13 cellular contexts compared by ENCODE assay signal in the genomic region with DNA sequence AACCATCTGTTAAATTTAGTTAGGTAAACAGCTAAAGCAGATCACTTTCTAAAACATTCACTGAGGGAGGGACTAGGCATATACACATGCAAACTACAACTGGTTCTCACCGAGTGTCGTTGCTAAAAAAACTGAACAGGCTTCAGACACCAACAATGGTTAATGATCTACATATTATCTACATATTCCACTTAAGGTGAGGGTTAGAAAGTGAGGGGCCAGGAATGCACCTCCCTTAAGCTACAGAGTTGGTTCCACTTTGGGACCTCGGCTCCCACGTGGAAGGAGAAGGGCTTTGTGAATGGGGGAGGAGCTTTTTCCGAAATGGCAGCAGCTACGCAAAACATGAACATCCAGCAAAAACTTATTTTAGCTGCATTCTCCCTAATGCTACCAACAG. TPM values are rescaled to one million over a fixed set of nuclear protein-coding genes. Genes with fewer than 3 reads are reported as not detected.
DNase-seq lines count a peak whose midpoint lies in the region; ATAC-seq, FAIRE-seq and TF ChIP-seq lines count a peak whose summit lies in the region.
"Had no signal": no experiment of that assay in that cellular context is flagged by ENCODE, and none has a peak within 500 bp of the region (broad histone marks: within the 10 kb centered on the region; RNA-seq: fewer than 3 reads in every experiment).

No MANE protein-coding gene starts in this region.

- peaks cover 21% of the 10 kb centered on the region for H3F3A ChIP-seq in GM23248 (ENCODE audit: insufficient read depth)

- peak overlapping the region; percentile 9 for H3K4me2 ChIP-seq in GM23248 (ENCODE audit: unreplicated experiment)

- no peak overlapping the region for H3K27ac Mint-ChIP-seq in activated T-helper 2 cell treated with anti-CD3 and anti-CD28 coated beads, Interferon-gamma antibody, Interleukin-2, Interleukin-4, amounts not matched to agents 10 μg/mL and 5 μg/mL and 100 μg/mL, durations not matched to agents 14 hours and 24 hours and 36 hours
- H3K27ac Mint-ChIP-seq in stimulated activated naive CD8-positive, alpha-beta T cell treated with anti-CD3 and anti-CD28 coated beads, Interleukin-15, amount 100 ng/mL, for 72 hours: no peak overlapping the region
- H3K27ac Mint-ChIP-seq: naive thymus-derived CD4-positive, alpha-beta T cell had no signal

- H3K27me3 Mint-ChIP-seq in activated T-helper 2 cell treated with anti-CD3 and anti-CD28 coated beads, Interferon-gamma antibody, Interleukin-2, Interleukin-4, amounts not matched to agents 10 μg/mL and 5 μg/mL and 100 μg/mL, durations not matched to agents 14 hours and 24 hours and 36 hours (ENCODE audit: low read depth): peaks cover 68% of the 10 kb centered on the region
- H3K27me3 Mint-ChIP-seq in stimulated activated naive CD8-positive, alpha-beta T cell treated with anti-CD3 and anti-CD28 coated beads, Interleukin-15, amount 100 ng/mL, for 72 hours: peaks cover 78% of the 10 kb centered on the region

- 82 to 85% methylated on average over 6 of the region's 6 CpGs for WGBS in GM23248 (ENCODE audit: low coverage in 1 of 2, low lambda C conversion rate in 2 of 2, missing lambda C conversion rate in 2 of 2), 2 experiments
- WGBS in body of pancreas, 2 donors: 1 to 2% methylated on average over 6 of the region's 6 CpGs
- 4 to 20% methylated on average over 6 of the region's 6 CpGs for WGBS in sigmoid colon, 2 donors

- no peaks in the 10 kb centered on the region for H3K9me3 Mint-ChIP-seq in activated T-helper 2 cell treated with anti-CD3 and anti-CD28 coated beads, Interferon-gamma antibody, Interleukin-2, Interleukin-4, amounts not matched to agents 10 μg/mL and 5 μg/mL and 100 μg/mL, durations not matched to agents 14 hours and 24 hours and 36 hours
- no peaks in the 10 kb centered on the region for H3K9me3 Mint-ChIP-seq in stimulated activated naive CD8-positive, alpha-beta T cell treated with anti-CD3 and anti-CD28 coated beads, Interleukin-15, amount 100 ng/mL, for 72 hours

- no peaks in the 10 kb centered on the region for H3K9me2 ChIP-seq in GM23248 (ENCODE audit: insufficient read depth)

- in situ Hi-C loops in GM23248 (cut with MboI): no loop called here

- no peak for TF ChIP-seq EP300 in sigmoid colon (IDR thresholded peaks at IDR 0.05)

- no peaks in the 10 kb centered on the region for H3K36me3 Mint-ChIP-seq in activated T-helper 2 cell treated with anti-CD3 and anti-CD28 coated beads, Interferon-gamma antibody, Interleukin-2, Interleukin-4, amounts not matched to agents 10 μg/mL and 5 μg/mL and 100 μg/mL, durations not matched to agents 14 hours and 24 hours and 36 hours (ENCODE audit: low read depth)

- DNase-seq in GM23248 (no peak), body of pancreas (no peak), sigmoid colon (peak; percentile 19), RCC 7860 (ENCODE audit: low spot score) (no peak)
- DNase-seq in activated T-helper 2 cell treated with anti-CD3 and anti-CD28 coated beads, Interferon-gamma antibody, Interleukin-2, Interleukin-4, amounts not matched to agents 10 μg/mL and 5 μg/mL and 100 μg/mL, durations not matched to agents 14 hours and 24 hours and 36 hours (ENCODE audit: low spot score): no peak
- no peak for DNase-seq in stimulated activated naive CD8-positive, alpha-beta T cell treated with anti-CD3 and anti-CD28 coated beads, Interleukin-15, amount 100 ng/mL, for 72 hours
- DNase-seq: naive thymus-derived CD4-positive, alpha-beta T cell; NCI-H1436; SHP77 treated with DMSO at 0.1 percent for 48 hours had no signal

- no peak for TF ChIP-seq POLR2A in body of pancreas (IDR thresholded peaks at IDR 0.05)
- TF ChIP-seq POLR2A in sigmoid colon (IDR thresholded peaks at IDR 0.05): no peak

- H3K27ac ChIP-seq in GM23248 (peak overlapping the region; percentile 56; the same call in 1 of the 2 replicates), body of pancreas (peak overlapping the region; percentile 37 to 100 (median 98)), sigmoid colon (peak overlapping the region; percentile 97 to 99 (median 98))

- peaks cover 92% of the 10 kb centered on the region for H3K79me2 ChIP-seq in GM23248 (ENCODE audit: insufficient read depth)

- no peak for FAIRE-seq in RCC 7860 (lab: Jason Lieb, UNC)
- FAIRE-seq: G401.6, GM19239 had no signal

- peaks cover 3% of the 10 kb centered on the region for H3K4me1 Mint-ChIP-seq in activated T-helper 2 cell treated with anti-CD3 and anti-CD28 coated beads, Interferon-gamma antibody, Interleukin-2, Interleukin-4, amounts not matched to agents 10 μg/mL and 5 μg/mL and 100 μg/mL, durations not matched to agents 14 hours and 24 hours and 36 hours (ENCODE audit: low read depth)
- H3K4me1 Mint-ChIP-seq in stimulated activated naive CD8-positive, alpha-beta T cell treated with anti-CD3 and anti-CD28 coated beads, Interleukin-15, amount 100 ng/mL, for 72 hours: no peaks in the 10 kb centered on the region

- peak overlapping the region; percentile 35; the same call in 1 of the 2 replicates for H3K9ac ChIP-seq in GM23248

- H4K20me1 ChIP-seq in GM23248 (ENCODE audit: insufficient read depth): 0 out of 2 replicates have a peak, but pooled peaks cover 8% of the 10 kb centered on the region

- H3K4me3 ChIP-seq in GM23248 (no peak overlapping the region), body of pancreas (no peak overlapping the region), iPS-18c (ENCODE audit: insufficient read depth, low read depth, low read length) (peak overlapping the region; percentile 29; the same call in 1 of the 2 replicates), sigmoid colon (peak overlapping the region in 2 of 4 donors; percentile 13 to 14)

- H3K4me1 ChIP-seq in GM23248 (ENCODE audit: insufficient read depth): peaks cover 53% of the 10 kb centered on the region
- peaks cover 82% of the 10 kb centered on the region for H3K4me1 ChIP-seq in body of pancreas
- peaks cover 0 to 84% (median 80%) of the 10 kb centered on the region in 4 donors for H3K4me1 ChIP-seq in sigmoid colon

- no peaks in the 10 kb centered on the region; the same call in 1 of the 2 replicates for H3K36me3 ChIP-seq in GM23248 (ENCODE audit: low read depth)
- H3K36me3 ChIP-seq in body of pancreas (replicated peaks in 1 of 2; ENCODE audit: insufficient read depth in 1 of 2, low read depth in 2 of 2): no peaks in the 10 kb centered on the region
- no peaks in the 10 kb centered on the region for H3K36me3 ChIP-seq in sigmoid colon

- H2AFZ ChIP-seq in GM23248: no peak overlapping the region

- H3K4me3 Mint-ChIP-seq in activated T-helper 2 cell treated with anti-CD3 and anti-CD28 coated beads, Interferon-gamma antibody, Interleukin-2, Interleukin-4, amounts not matched to agents 10 μg/mL and 5 μg/mL and 100 μg/mL, durations not matched to agents 14 hours and 24 hours and 36 hours (ENCODE audit: low read depth): no peak overlapping the region
- H3K4me3 Mint-ChIP-seq in stimulated activated naive CD8-positive, alpha-beta T cell treated with anti-CD3 and anti-CD28 coated beads, Interleukin-15, amount 100 ng/mL, for 72 hours: no peak overlapping the region

- H3K9me3 ChIP-seq in GM23248 (ENCODE audit: low read depth) (no peaks in the 10 kb centered on the region), body of pancreas (no peaks in the 10 kb centered on the region), iPS-18c (ENCODE audit: control insufficient read depth, insufficient read depth, low read length) (no peaks in the 10 kb centered on the region), sigmoid colon (no peaks in the 10 kb centered on the region)

- intact Hi-C loops in body of pancreas (cut with DNase I): no loop called here
- intact Hi-C loops in sigmoid colon (cut with DNase I): loop anchor here (10.0 kb wide), 1 partner anchor 670 kb away; a partner anchor contains a TSS
- intact Hi-C loops in activated T-helper 2 cell treated with anti-CD3 and anti-CD28 coated beads, Interferon-gamma antibody, Interleukin-2, Interleukin-4, amounts not matched to agents 10 μg/mL and 5 μg/mL and 100 μg/mL, durations not matched to agents 14 hours and 24 hours and 36 hours (cut with micrococcal nuclease): no loop called here

- no peak for ATAC-seq in body of pancreas
- no peak for ATAC-seq in stimulated activated naive CD8-positive, alpha-beta T cell treated with anti-CD3 and anti-CD28 coated beads, Interleukin-15, amount 100 ng/mL, for 72 hours
- ATAC-seq in GM19324 (IDR thresholded peaks at IDR 0.05; ENCODE audit: low FRiP score, unreplicated experiment): no peak
- ATAC-seq: naive thymus-derived CD4-positive, alpha-beta T cell had no signal

- H3K27me3 ChIP-seq in GM23248 (replicated peaks; ENCODE audit: insufficient read depth) (no peaks in the 10 kb centered on the region), body of pancreas (no peaks in the 10 kb centered on the region), sigmoid colon (no peaks in the 10 kb centered on the region)

- TF ChIP-seq CTCF in body of pancreas (IDR thresholded peaks at IDR 0.05) (no peak), sigmoid colon (IDR thresholded peaks at IDR 0.05) (no peak)

RNA-seq across cellular contexts. Expression of a gene that starts 5.8 kb away (rescaled TPM):
- 59.3 and 65.5 TPM in 2 replicates for total RNA-seq in GM23248 (2014; rRNA removed; shearing (Covaris generic))
- polyA plus RNA-seq in GM23248 (2016; fragmentation: Nextera tagmentation; extraction: Ambion mirVana) (52.0 and 54.5 TPM in 2 replicates), sigmoid colon (10 to 100 TPM; 49.9 to 62.4 (median 52.0) TPM)
- total RNA-seq in body of pancreas (10 to 100 TPM; 32.0 to 49.0 TPM), sigmoid colon (10 to 100 TPM; 31.2 to 57.1 (median 47.5) TPM)
- total RNA-seq in activated T-helper 2 cell treated with anti-CD3 and anti-CD28 coated beads, Interferon-gamma antibody, Interleukin-2, Interleukin-4, amounts not matched to agents 10 μg/mL and 5 μg/mL and 100 μg/mL, durations not matched to agents 14 hours and 24 hours and 36 hours: 0.41 and 0.48 TPM in 2 replicates

Comparison
In these comparisons a context has a peak if more than half of its experiments do, and no peak if none do; other contexts are left out.
1. RNA of a gene that starts 5.8 kb away (total RNA-seq): 59.3 to 65.5 TPM in GM23248, 31.2 to 57.1 TPM in sigmoid colon and 32.0 to 49.0 TPM in body of pancreas; 0.41 to 0.48 TPM in activated T-helper 2 cell treated with anti-CD3 and anti-CD28 coated beads, Interferon-gamma antibody, Interleukin-2, Interleukin-4, amounts not matched to agents 10 μg/mL and 5 μg/mL and 100 μg/mL, durations not matched to agents 14 hours and 24 hours and 36 hours; every median in the first group is over 10 times any median in the second.
2. Peak in every context shown above with its lines, with median percentiles within 50 percentile points of each other: H3K27ac ChIP-seq.